Comparison of ENCODE assay signal across 8 cellular contexts in genomic region chr2:219175486-219175885, GRCh38. TPM values are rescaled to one million over a fixed set of nuclear protein-coding genes. Genes with fewer than 3 reads are reported as not detected.
DNase-seq lines count a peak whose midpoint lies in the region; ATAC-seq and TF ChIP-seq lines count a peak whose summit lies in the region.

No MANE protein-coding gene starts in this region.

- POLR2A ChIA-PET in SK-N-SH (lab: Yijun Ruan, JAX), result interaction anchor here (0.9 to 2.3 kb wide), 3 partner anchors 10 to 172 kb away, joined by 3 to 13 read pairs (median 5); partner anchors contain the start of gene ABCB6
- POLR2A ChIA-PET in activated CD4-positive, alpha-beta memory T cell treated with anti-CD3 and anti-CD28 coated beads for 36 hours (lab: Charles Lee), result interaction anchor here (0.6 to 2.6 kb wide), 10 partner anchors 9 to 104 kb away, joined by 3 to 26 read pairs (median 7); partner anchors contain the start of genes ANKZF1, ATG9A, DNAJB2 and GLB1L

- peaks cover 10% of the 10 kb centered on the region for H3F3A ChIP-seq in SK-N-SH (replicated peaks; ENCODE audit: insufficient read depth)

- peaks cover 10% of the 10 kb centered on the region for H4K20me1 ChIP-seq in SK-N-SH (ENCODE audit: insufficient read depth)

- no peaks in the 10 kb centered on the region for H3K9me2 ChIP-seq in SK-N-SH

- H3K4me1 ChIP-seq in SK-N-SH (ENCODE audit: control insufficient read depth in 1 of 2, insufficient read depth in 2 of 2, low read depth in 1 of 2, low read length in 1 of 2) (peaks cover 0 to 17% of the 10 kb centered on the region in 2 experiments; a peak in 2 of 4 replicates), iPS-15b (ENCODE audit: control insufficient read depth, insufficient read depth, low read length) (no peaks in the 10 kb centered on the region), stomach (peaks cover 25 to 65% (median 54%) of the 10 kb centered on the region in 4 donors)

- H3K27me3 Mint-ChIP-seq in activated CD4-positive, alpha-beta memory T cell treated with anti-CD3 and anti-CD28 coated beads for 36 hours, result no peaks in the 10 kb centered on the region

- peaks cover 47% of the 10 kb centered on the region for H3K4me1 Mint-ChIP-seq in activated CD4-positive, alpha-beta memory T cell treated with anti-CD3 and anti-CD28 coated beads for 36 hours (ENCODE audit: low read depth)

- TF ChIP-seq POLR2A in stomach (IDR thresholded peaks at IDR 0.05), result no peak

- H3K27me3 ChIP-seq in SK-N-SH (ENCODE audit: insufficient read depth), result no peaks in the 10 kb centered on the region
- no peaks in the 10 kb centered on the region for H3K27me3 ChIP-seq in iPS-15b (ENCODE audit: control insufficient read depth, insufficient read depth, low read length)
- no peaks in the 10 kb centered on the region for H3K27me3 ChIP-seq in stomach

- H3K36me3 Mint-ChIP-seq in activated CD4-positive, alpha-beta memory T cell treated with anti-CD3 and anti-CD28 coated beads for 36 hours, result peaks cover 26% of the 10 kb centered on the region

- H3K36me3 ChIP-seq in SK-N-SH (replicated peaks in 1 of 2; ENCODE audit: control insufficient read depth in 1 of 2, insufficient read depth in 2 of 2, low read length in 1 of 2) (peaks cover 18 to 43% of the 10 kb centered on the region in 2 experiments), iPS-15b (ENCODE audit: control insufficient read depth, insufficient read depth, low read length) (peaks cover 11% of the 10 kb centered on the region), stomach (peaks cover 40 to 48% (median 46%) of the 10 kb centered on the region in 4 donors)

- intact Hi-C loops in activated CD4-positive, alpha-beta memory T cell treated with anti-CD3 and anti-CD28 coated beads for 36 hours (cut with micrococcal nuclease), result loop anchor here (10.0 kb wide), 3 partner anchors 369 to 891 kb away; partner anchors contain the start of genes CHPF, TMEM198 and TTLL4
- intact Hi-C loops in stomach (cut with DNase I; ENCODE audit: low total_unique reads), result no loop called here

- TF ChIP-seq CTCF in SK-N-SH (IDR thresholded peaks at IDR 0.05), result no peak
- TF ChIP-seq CTCF in stomach (IDR thresholded peaks at IDR 0.05), result no peak

- H3K4me2 ChIP-seq in SK-N-SH, result peak overlapping the region; percentile 96

- no peak overlapping the region for H3K27ac ChIP-seq in SK-N-SH (ENCODE audit: low read depth in 2 of 2, low read length in 1 of 2)
- peak overlapping the region in 3 of 5 donors; percentile 98 to 100 (median 99) for H3K27ac ChIP-seq in stomach

- H3K4me3 ChIP-seq in SK-N-SH (ENCODE audit: low read depth in 2 of 2, low read length in 1 of 2) (peak overlapping the region in 1 of 2 experiments; percentile 89; a peak in 2 of 4 replicates), iPS-15b (ENCODE audit: low read depth, low read length) (peak overlapping the region; percentile 83), stomach (peak overlapping the region; percentile 77 to 91 (median 84))

- H3K9ac ChIP-seq in SK-N-SH (no peak overlapping the region), iPS-15b (ENCODE audit: low read depth, low read length) (no peak overlapping the region)

- no peak for ATAC-seq in SK-N-SH treated with all-trans-retinoic acid at 6 μM for 48 hours

- H3K27ac Mint-ChIP-seq in activated CD4-positive, alpha-beta memory T cell treated with anti-CD3 and anti-CD28 coated beads for 36 hours, result peak overlapping the region; percentile 84

- no peak overlapping the region for H2AFZ ChIP-seq in SK-N-SH (ENCODE audit: low read depth)

- H3K4me3 Mint-ChIP-seq in activated CD4-positive, alpha-beta memory T cell treated with anti-CD3 and anti-CD28 coated beads for 36 hours, result peak overlapping the region; percentile 95

- no peaks in the 10 kb centered on the region for H3K9me3 ChIP-seq in SK-N-SH
- no peaks in the 10 kb centered on the region for H3K9me3 ChIP-seq in iPS-15b (ENCODE audit: control insufficient read depth, insufficient read depth, low read length)
- no peaks in the 10 kb centered on the region for H3K9me3 ChIP-seq in stomach

- no peak for TF ChIP-seq EP300 in SK-N-SH (IDR thresholded peaks at IDR 0.05; ENCODE audit: borderline replicate concordance in 1 of 2, low read depth in 1 of 2, low read length in 1 of 2)
- TF ChIP-seq EP300 in stomach (IDR thresholded peaks at IDR 0.05), result no peak

- H3K9me3 Mint-ChIP-seq in activated CD4-positive, alpha-beta memory T cell treated with anti-CD3 and anti-CD28 coated beads for 36 hours, result no peaks in the 10 kb centered on the region

- DNase-seq in SK-N-SH, result no peak
- no peak for DNase-seq in activated CD4-positive, alpha-beta memory T cell treated with anti-CD3 and anti-CD28 coated beads for 36 hours
- no peak for DNase-seq in stomach
- DNase-seq in central memory CD4-positive, alpha-beta T cell, result no peak
- DNase-seq in NCI-H2029 (lab: John Stamatoyannopoulos, UW), result no peak
- no peak for DNase-seq in NCI-H128 (lab: John Stamatoyannopoulos, UW; ENCODE audit: unreplicated experiment)

- no peak for TF ChIP-seq RAD21 in SK-N-SH (IDR thresholded peaks at IDR 0.05; ENCODE audit: low read length)

- WGBS in SK-N-SH (ENCODE audit: low lambda C conversion rate), result 82% methylated on average over 7 of the region's 7 CpGs
- 75 to 82% (median 76%) methylated on average over 7 of the region's 7 CpGs for WGBS in stomach, 5 donors

- H3K79me2 ChIP-seq in SK-N-SH (ENCODE audit: insufficient read depth), result peaks cover 35% of the 10 kb centered on the region

- CTCF ChIA-PET in SK-N-SH (lab: Yijun Ruan, JAX), result interaction anchor here (0.6 to 8.7 kb wide), 19 partner anchors 11 to 374 kb away, joined by 3 to 104 read pairs (median 4); partner anchors contain the start of genes DNAJB2, GLB1L, NHEJ1 and STK16
- CTCF ChIA-PET in activated CD4-positive, alpha-beta memory T cell treated with anti-CD3 and anti-CD28 coated beads for 36 hours (lab: Charles Lee), result interaction anchor here (0.7 to 4.7 kb wide), 15 partner anchors 9 to 163 kb away, joined by 3 to 42 read pairs (median 5); partner anchors contain the start of genes ABCB6, DNAJB2, GLB1L and NHEJ1

TF ChIP-seq in SK-N-SH, 30 proteins besides CTCF, POLR2A, EP300 and RAD21:
- TF ChIP-seq FOXJ3 (CRISPR knock-in tag; IDR thresholded peaks at IDR 0.05) (no peak), SIN3A (IDR thresholded peaks at IDR 0.05; ENCODE audit: borderline replicate concordance, low read depth, low read length) (no peak), GATA2 (CRISPR knock-in tag; IDR thresholded peaks at IDR 0.05) (no peak), TAF1 (IDR thresholded peaks at IDR 0.05; ENCODE audit: borderline replicate concordance, low read depth, low read length) (no peak), NFIC (IDR thresholded peaks at IDR 0.05; ENCODE audit: borderline replicate concordance) (no peak), RCOR1 (IDR thresholded peaks at IDR 0.05; ENCODE audit: low read length) (no peak)

TF ChIP-seq in SK-N-SH treated with all-trans-retinoic acid at 6 μM for 48 hours, 23 proteins besides CTCF, POLR2A, EP300 and RAD21 (continues in another document):
- TF ChIP-seq ZC3H10 (CRISPR knock-in tag; IDR thresholded peaks at IDR 0.05) (no peak), OSR1 (CRISPR knock-in tag; IDR thresholded peaks at IDR 0.05) (no peak), ZNF8 (CRISPR knock-in tag; IDR thresholded peaks at IDR 0.05) (no peak), PPARA (CRISPR knock-in tag; IDR thresholded peaks at IDR 0.05; ENCODE audit: borderline replicate concordance) (no peak), CSDC2 (CRISPR knock-in tag; IDR thresholded peaks at IDR 0.05) (no peak)

RNA-seq across cellular contexts. Expression of gene CNPPD1, which starts 1.2 kb away (rescaled TPM):
- 75.9 and 84.1 TPM in 2 replicates for polyA plus RNA-seq in SK-N-SH (2012; rRNA removed)
- 45.1 and 54.5 TPM in 2 replicates for polyA plus RNA-seq in SK-N-SH (2012; cell fraction: cytosol; rRNA removed)
- 127 and 136 TPM in 2 replicates for polyA plus RNA-seq in SK-N-SH (2012; cell fraction: nucleus; rRNA removed)
- total RNA-seq in activated CD4-positive, alpha-beta memory T cell treated with anti-CD3 and anti-CD28 coated beads for 36 hours, result 10 to 100 TPM; 42.0 to 43.4 TPM
- total RNA-seq in stomach, result 10 to 100 TPM; 12.8 to 48.2 (median 36.2) TPM
- 10 to 100 TPM; 26.5 to 45.5 (median 34.2) TPM for polyA plus RNA-seq in stomach

RNA-seq across cellular contexts. Expression of gene RETREG2, which starts 2.6 kb away (rescaled TPM):
- 74.6 and 94.8 TPM in 2 replicates for polyA plus RNA-seq in SK-N-SH (2012; rRNA removed)
- polyA plus RNA-seq in SK-N-SH (2012; cell fraction: cytosol; rRNA removed), result 54.7 and 75.7 TPM in 2 replicates
- 74.9 and 95.1 TPM in 2 replicates for polyA plus RNA-seq in SK-N-SH (2012; cell fraction: nucleus; rRNA removed)
- 10 to 100 TPM; 60.3 to 67.9 TPM for total RNA-seq in activated CD4-positive, alpha-beta memory T cell treated with anti-CD3 and anti-CD28 coated beads for 36 hours
- 10 to 100 TPM; 31.9 to 97.3 (median 43.9) TPM for total RNA-seq in stomach
- 10 to 100 TPM; 23.9 to 52.5 (median 25.1) TPM for polyA plus RNA-seq in stomach

RNA-seq across cellular contexts. Expression of gene SLC23A3, which starts 5.7 kb away (rescaled TPM):
- polyA plus RNA-seq in SK-N-SH (2012; rRNA removed), result 2.1 and 3.5 TPM in 2 replicates
- 0.20 and 0.21 TPM in 2 replicates for polyA plus RNA-seq in SK-N-SH (2012; cell fraction: cytosol; rRNA removed)
- 25.9 and 27.5 TPM in 2 replicates for polyA plus RNA-seq in SK-N-SH (2012; cell fraction: nucleus; rRNA removed)
- 1 to 10 TPM; 1.1 to 2.3 TPM for total RNA-seq in activated CD4-positive, alpha-beta memory T cell treated with anti-CD3 and anti-CD28 coated beads for 36 hours
- total RNA-seq in stomach, result 1 to 10 TPM in 2 of 5 donors, under 1 TPM in 3; 0.45 to 4.1 (median 0.92) TPM
- 1 to 10 TPM in 1 of 3 donors, under 1 TPM in 1, not detected in 1; 0.50 to 2.3 TPM for polyA plus RNA-seq in stomach

RNA-seq across cellular contexts. Expression of gene NHEJ1, which starts 14.9 kb away (rescaled TPM):
- polyA plus RNA-seq in SK-N-SH (2012; rRNA removed), result 16.3 and 21.0 TPM in 2 replicates
- polyA plus RNA-seq in SK-N-SH (2012; cell fraction: cytosol; rRNA removed), result 14.2 and 16.0 TPM in 2 replicates
- polyA plus RNA-seq in SK-N-SH (2012; cell fraction: nucleus; rRNA removed), result 12.6 and 24.6 TPM in 2 replicates
- 10 to 100 TPM; 17.7 to 18.6 TPM for total RNA-seq in activated CD4-positive, alpha-beta memory T cell treated with anti-CD3 and anti-CD28 coated beads for 36 hours
- total RNA-seq in stomach, result 10 to 100 TPM in 3 of 5 donors, 1 to 10 TPM in 2; 4.5 to 25.5 (median 13.2) TPM
- polyA plus RNA-seq in stomach, result 10 to 100 TPM; 10.3 to 19.1 (median 10.4) TPM

RNA-seq across cellular contexts. Expression of gene ZFAND2B, which starts 31.1 kb away (rescaled TPM):
- polyA plus RNA-seq in SK-N-SH (2012; rRNA removed), result 39.9 and 46.9 TPM in 2 replicates
- polyA plus RNA-seq in SK-N-SH (2012; cell fraction: cytosol; rRNA removed), result 17.0 and 24.3 TPM in 2 replicates
- 144 TPM in 2 replicates for polyA plus RNA-seq in SK-N-SH (2012; cell fraction: nucleus; rRNA removed)
- 10 to 100 TPM; 31.9 to 34.4 TPM for total RNA-seq in activated CD4-positive, alpha-beta memory T cell treated with anti-CD3 and anti-CD28 coated beads for 36 hours
- total RNA-seq in stomach, result 10 to 100 TPM; 21.3 to 79.7 (median 33.8) TPM
- polyA plus RNA-seq in stomach, result 10 to 100 TPM; 45.0 to 81.3 (median 46.6) TPM

Comparison
In these comparisons a context has a peak if more than half of its experiments do, and no peak if none do; other contexts are left out.
1. H3K27ac ChIP-seq: peak in stomach (3 of 5); none in SK-N-SH (0 of 2).